Comparison of ENCODE assay signal across 7 cellular contexts in genomic region chr1:25774921-25775774, GRCh38. TPM values are rescaled to one million over a fixed set of nuclear protein-coding genes. Genes with fewer than 3 reads are reported as not detected.
DNase-seq lines count a peak whose midpoint lies in the region; ATAC-seq and TF ChIP-seq lines count a peak whose summit lies in the region.

No MANE protein-coding gene starts in this region.

- H3F3A ChIP-seq in Loucy (ENCODE audit: low read depth): 0 out of 2 replicates have a peak, but pooled peaks cover 12% of the 10 kb centered on the region

- no peak overlapping the region for H3K4me3 Mint-ChIP-seq in WTC11
- peak overlapping the region; percentile 74 for H3K4me3 Mint-ChIP-seq in central memory CD8-positive, alpha-beta T cell

- CTCF ChIA-PET in WTC11 (lab: Charles Lee): interaction anchor here (0.6 to 1.9 kb wide), 5 partner anchors 25 to 156 kb away, joined by 3 to 9 read pairs (median 3); partner anchors contain the start of gene SELENON

- H3K9me3 ChIP-seq in Loucy (ENCODE audit: insufficient read depth, low read depth, low read length): no peaks in the 10 kb centered on the region

- ATAC-seq in WTC11 (no peak), foreskin keratinocyte (no peak), GM19455 (IDR thresholded peaks at IDR 0.05; ENCODE audit: unreplicated experiment) (no peak), HG03469 (IDR thresholded peaks at IDR 0.05; ENCODE audit: unreplicated experiment) (no peak)
- peak; percentile 94 for ATAC-seq in central memory CD8-positive, alpha-beta T cell (replicated peaks; ENCODE audit: extremely low read depth, poor library complexity, severe bottlenecking)

- H3K4me3 ChIP-seq in Loucy (ENCODE audit: low read length, poor library complexity, severe bottlenecking): peak overlapping the region; percentile 51

- H3K27ac Mint-ChIP-seq in WTC11: peak overlapping the region; percentile 10; the same call in 1 of the 2 replicates
- H3K27ac Mint-ChIP-seq in central memory CD8-positive, alpha-beta T cell (ENCODE audit: low read depth): peak overlapping the region; percentile 91

- H3K27ac ChIP-seq in foreskin keratinocyte: no peak overlapping the region

- H3K36me3 Mint-ChIP-seq in WTC11: no peaks in the 10 kb centered on the region
- H3K36me3 Mint-ChIP-seq in central memory CD8-positive, alpha-beta T cell (ENCODE audit: insufficient read depth): peaks cover 3% of the 10 kb centered on the region

- TF ChIP-seq CTCF in Loucy (conservative IDR thresholded peaks at IDR 0.05; ENCODE audit: low read length) (no peak), WTC11 (IDR thresholded peaks at IDR 0.05) (no peak), foreskin keratinocyte (conservative IDR thresholded peaks at IDR 0.05) (no peak)

- no peak overlapping the region for H3K9ac ChIP-seq in Loucy (ENCODE audit: low read depth, low read length, poor library complexity, severe bottlenecking)

- no peaks in the 10 kb centered on the region for H4K20me1 ChIP-seq in Loucy (ENCODE audit: insufficient read depth, low read length, poor library complexity, severe bottlenecking)

- peaks cover 34% of the 10 kb centered on the region for H3K4me1 ChIP-seq in Loucy (ENCODE audit: insufficient read depth, low read length, poor library complexity, severe bottlenecking)
- no peaks in the 10 kb centered on the region for H3K4me1 ChIP-seq in foreskin keratinocyte

- POLR2A ChIA-PET in WTC11 (lab: Charles Lee): no interaction called here

- no peaks in the 10 kb centered on the region for H3K36me3 ChIP-seq in Loucy (ENCODE audit: insufficient read depth, low read length)

- H3K27me3 Mint-ChIP-seq in WTC11 (ENCODE audit: low read depth): peaks cover 5% of the 10 kb centered on the region; the same call in 1 of the 2 replicates
- no peaks in the 10 kb centered on the region for H3K27me3 Mint-ChIP-seq in central memory CD8-positive, alpha-beta T cell

- peak overlapping the region; percentile 71 for H3K4me2 ChIP-seq in Loucy (ENCODE audit: low read depth, low read length, poor library complexity, severe bottlenecking)

- no peaks in the 10 kb centered on the region for H3K79me2 ChIP-seq in Loucy (ENCODE audit: insufficient read depth, low read length)

- H3K9me2 ChIP-seq in Loucy (replicated peaks; ENCODE audit: low read depth, low read length): no peaks in the 10 kb centered on the region

- H3K4me1 Mint-ChIP-seq in WTC11: peaks cover 69% of the 10 kb centered on the region
- H3K4me1 Mint-ChIP-seq in central memory CD8-positive, alpha-beta T cell: peaks cover 42% of the 10 kb centered on the region

- H2AFZ ChIP-seq in Loucy (ENCODE audit: low read length): no peak overlapping the region

- peaks cover 63% of the 10 kb centered on the region for H3K27me3 ChIP-seq in Loucy (ENCODE audit: insufficient read depth, low read length, poor library complexity, severe bottlenecking)
- H3K27me3 ChIP-seq in foreskin keratinocyte: peaks cover 35% of the 10 kb centered on the region

- H3K9me3 Mint-ChIP-seq in WTC11: no peaks in the 10 kb centered on the region
- H3K9me3 Mint-ChIP-seq in central memory CD8-positive, alpha-beta T cell: no peaks in the 10 kb centered on the region

- DNase-seq in WTC11 (ENCODE audit: low spot score): no peak
- DNase-seq in central memory CD8-positive, alpha-beta T cell (ENCODE audit: low spot score in 2 of 2): peak; percentile 56 to 85
- DNase-seq in stimulated activated CD8-positive, alpha-beta memory T cell treated with anti-CD3 and anti-CD28 coated beads, Interleukin-12 subunit alpha, Interleukin-12 subunit beta, amount 100 ng/mL, for 24 hours (ENCODE audit: extremely low read depth): peak; percentile 49
- DNase-seq in foreskin keratinocyte: no peak

TF ChIP-seq in WTC11, 78 proteins besides CTCF, POLR2A, EP300 and RAD21:
- TF ChIP-seq SMAD3 (CRISPR knock-in tag; IDR thresholded peaks at IDR 0.05; ENCODE audit: borderline replicate concordance) (no peak), ESRRA (CRISPR knock-in tag; IDR thresholded peaks at IDR 0.05; ENCODE audit: borderline replicate concordance) (no peak), SP1 (CRISPR knock-in tag; conservative IDR thresholded peaks at IDR 0.05) (no peak), ZNF671 (CRISPR knock-in tag; IDR thresholded peaks at IDR 0.05) (no peak)
- TF ChIP-seq, protein P1, sequence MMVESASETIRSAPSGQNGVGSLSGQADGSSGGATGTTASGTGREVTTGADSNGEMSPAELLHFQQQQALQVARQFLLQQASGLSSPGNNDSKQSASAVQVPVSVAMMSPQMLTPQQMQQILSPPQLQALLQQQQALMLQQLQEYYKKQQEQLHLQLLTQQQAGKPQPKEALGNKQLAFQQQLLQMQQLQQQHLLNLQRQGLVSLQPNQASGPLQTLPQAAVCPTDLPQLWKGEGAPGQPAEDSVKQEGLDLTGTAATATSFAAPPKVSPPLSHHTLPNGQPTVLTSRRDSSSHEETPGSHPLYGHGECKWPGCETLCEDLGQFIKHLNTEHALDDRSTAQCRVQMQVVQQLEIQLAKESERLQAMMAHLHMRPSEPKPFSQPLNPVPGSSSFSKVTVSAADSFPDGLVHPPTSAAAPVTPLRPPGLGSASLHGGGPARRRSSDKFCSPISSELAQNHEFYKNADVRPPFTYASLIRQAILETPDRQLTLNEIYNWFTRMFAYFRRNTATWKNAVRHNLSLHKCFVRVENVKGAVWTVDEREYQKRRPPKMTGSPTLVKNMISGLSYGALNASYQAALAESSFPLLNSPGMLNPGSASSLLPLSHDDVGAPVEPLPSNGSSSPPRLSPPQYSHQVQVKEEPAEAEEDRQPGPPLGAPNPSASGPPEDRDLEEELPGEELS (CRISPR knock-in tag; IDR thresholded peaks at IDR 0.05): no peak
- TF ChIP-seq, protein P2, sequence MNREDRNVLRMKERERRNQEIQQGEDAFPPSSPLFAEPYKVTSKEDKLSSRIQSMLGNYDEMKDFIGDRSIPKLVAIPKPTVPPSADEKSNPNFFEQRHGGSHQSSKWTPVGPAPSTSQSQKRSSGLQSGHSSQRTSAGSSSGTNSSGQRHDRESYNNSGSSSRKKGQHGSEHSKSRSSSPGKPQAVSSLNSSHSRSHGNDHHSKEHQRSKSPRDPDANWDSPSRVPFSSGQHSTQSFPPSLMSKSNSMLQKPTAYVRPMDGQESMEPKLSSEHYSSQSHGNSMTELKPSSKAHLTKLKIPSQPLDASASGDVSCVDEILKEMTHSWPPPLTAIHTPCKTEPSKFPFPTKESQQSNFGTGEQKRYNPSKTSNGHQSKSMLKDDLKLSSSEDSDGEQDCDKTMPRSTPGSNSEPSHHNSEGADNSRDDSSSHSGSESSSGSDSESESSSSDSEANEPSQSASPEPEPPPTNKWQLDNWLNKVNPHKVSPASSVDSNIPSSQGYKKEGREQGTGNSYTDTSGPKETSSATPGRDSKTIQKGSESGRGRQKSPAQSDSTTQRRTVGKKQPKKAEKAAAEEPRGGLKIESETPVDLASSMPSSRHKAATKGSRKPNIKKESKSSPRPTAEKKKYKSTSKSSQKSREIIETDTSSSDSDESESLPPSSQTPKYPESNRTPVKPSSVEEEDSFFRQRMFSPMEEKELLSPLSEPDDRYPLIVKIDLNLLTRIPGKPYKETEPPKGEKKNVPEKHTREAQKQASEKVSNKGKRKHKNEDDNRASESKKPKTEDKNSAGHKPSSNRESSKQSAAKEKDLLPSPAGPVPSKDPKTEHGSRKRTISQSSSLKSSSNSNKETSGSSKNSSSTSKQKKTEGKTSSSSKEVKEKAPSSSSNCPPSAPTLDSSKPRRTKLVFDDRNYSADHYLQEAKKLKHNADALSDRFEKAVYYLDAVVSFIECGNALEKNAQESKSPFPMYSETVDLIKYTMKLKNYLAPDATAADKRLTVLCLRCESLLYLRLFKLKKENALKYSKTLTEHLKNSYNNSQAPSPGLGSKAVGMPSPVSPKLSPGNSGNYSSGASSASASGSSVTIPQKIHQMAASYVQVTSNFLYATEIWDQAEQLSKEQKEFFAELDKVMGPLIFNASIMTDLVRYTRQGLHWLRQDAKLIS (CRISPR knock-in tag; IDR thresholded peaks at IDR 0.05; ENCODE audit: borderline replicate concordance): no peak

RNA-seq across cellular contexts. Expression of gene SELENON, which starts 24.8 kb away (rescaled TPM):
- 80.2 to 99.6 TPM (median 96.0 TPM) in 3 replicates for total RNA-seq in WTC11 (2021)
- 52.7 and 53.3 TPM in 2 replicates for total RNA-seq in foreskin keratinocyte
- 55.2 and 63.1 TPM in 2 replicates for polyA plus RNA-seq in foreskin keratinocyte

RNA-seq across cellular contexts. Expression of gene MTFR1L, which starts 44.6 kb away (rescaled TPM):
- total RNA-seq in WTC11 (2021): 28.9 to 32.2 TPM (median 30.5 TPM) in 3 replicates
- 24.1 and 25.2 TPM in 2 replicates for total RNA-seq in foreskin keratinocyte
- 20.8 and 21.7 TPM in 2 replicates for polyA plus RNA-seq in foreskin keratinocyte

Comparison
In these comparisons a context has a peak if more than half of its experiments do, and no peak if none do; other contexts are left out.
1. DNase-seq: peak in central memory CD8-positive, alpha-beta T cell (2 of 2) and stimulated activated CD8-positive, alpha-beta memory T cell treated with anti-CD3 and anti-CD28 coated beads, Interleukin-12 subunit alpha, Interleukin-12 subunit beta, amount 100 ng/mL, for 24 hours (single experiment); none in WTC11 (single experiment) and foreskin keratinocyte (0 of 2).